In the genomic region with DNA sequence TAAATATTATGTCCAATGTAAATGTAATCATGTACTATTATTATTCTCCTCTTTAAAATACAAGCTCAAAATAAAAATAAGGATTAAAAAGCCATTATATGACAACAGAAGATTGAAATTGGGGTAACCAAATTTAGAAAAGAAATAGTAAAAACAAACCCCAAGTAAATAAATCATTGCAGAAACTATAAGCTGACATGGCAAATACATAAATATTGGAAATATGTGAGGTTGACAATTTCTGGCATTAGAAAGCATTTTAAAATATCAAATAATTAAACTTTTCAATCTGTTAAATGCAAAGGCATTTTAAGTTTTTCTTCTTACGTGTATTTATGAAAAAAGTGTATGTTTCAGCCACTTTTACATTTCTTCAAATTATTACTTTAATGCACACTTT, we compare ENCODE assay signal across 40 cellular contexts.
"Had no signal": no experiment of that assay in that cellular context is flagged by ENCODE, and none has a peak within 500 bp of the region (broad histone marks: within the 10 kb centered on the region; RNA-seq: fewer than 3 reads in every experiment).

No MANE protein-coding gene starts in this region.

- H3K27me3 ChIP-seq: adrenal gland, ascending aorta, body of pancreas, brain microvascular endothelial cell, breast epithelium, cardiac muscle cell had no signal

- H3K27ac ChIP-seq: adrenal gland, ascending aorta, body of pancreas, brain microvascular endothelial cell, breast epithelium, cardiac muscle cell had no signal

- H3K9me3 ChIP-seq: adrenal gland, ascending aorta, body of pancreas, breast epithelium had no signal

- H3K4me1 Mint-ChIP-seq: activated naive CD4-positive, alpha-beta T cell treated with anti-CD3 and anti-CD28 coated beads, Interleukin-2, amount 10 ng/mL, durations not matched to agents 7 days and 5 days; activated naive CD4-positive, alpha-beta T cell treated with anti-CD3 and anti-CD28 coated beads, Interleukin-2, amount 50 U/mL, for 24 hours; activated naive CD8-positive, alpha-beta T cell treated with anti-CD3 and anti-CD28 coated beads for 36 hours; activated naive CD8-positive, alpha-beta T cell treated with anti-CD3 and anti-CD28 coated beads, Interleukin-2, amount 10 ng/mL, durations not matched to agents 7 days and 5 days; activated naive CD8-positive, alpha-beta T cell treated with anti-CD3 and anti-CD28 coated beads, Interleukin-2, amount 50 U/mL, for 24 hours; activated T-helper 17 cell treated with anti-CD3 and anti-CD28 coated beads, Interleukin-2, amount 50 U/mL, for 72 hours; central memory CD8-positive, alpha-beta T cell had no signal

- H3K36me3 ChIP-seq: adrenal gland, ascending aorta, brain microvascular endothelial cell, breast epithelium, cardiac muscle cell had no signal

- FAIRE-seq: astrocyte, bronchial epithelial cell had no signal

- H3K4me3 ChIP-seq: adrenal gland, ascending aorta, body of pancreas, breast epithelium, cardiac muscle cell had no signal

- H3K4me3 Mint-ChIP-seq: activated naive CD4-positive, alpha-beta T cell treated with anti-CD3 and anti-CD28 coated beads for 36 hours; activated naive CD4-positive, alpha-beta T cell treated with anti-CD3 and anti-CD28 coated beads, Interleukin-2, amount 10 ng/mL, durations not matched to agents 7 days and 5 days; activated naive CD4-positive, alpha-beta T cell treated with anti-CD3 and anti-CD28 coated beads, Interleukin-2, amount 50 U/mL, for 24 hours; activated naive CD8-positive, alpha-beta T cell; activated naive CD8-positive, alpha-beta T cell treated with anti-CD3 and anti-CD28 coated beads for 36 hours; activated naive CD8-positive, alpha-beta T cell treated with anti-CD3 and anti-CD28 coated beads, Interleukin-2, amount 10 ng/mL, durations not matched to agents 7 days and 5 days; activated naive CD8-positive, alpha-beta T cell treated with anti-CD3 and anti-CD28 coated beads, Interleukin-2, amount 50 U/mL, for 24 hours; activated T-cell treated with anti-CD3 and anti-CD28 coated beads, Interleukin-2, amount 50 U/mL, for 24 hours; activated T-cell treated with anti-CD3 and anti-CD28 coated beads, Interleukin-2, amount 50 U/mL, for 4 hours; activated T-cell treated with anti-CD3 and anti-CD28 coated beads, Interleukin-2, amount 50 U/mL, for 72 hours; activated T-helper 1 cell treated with anti-CD3 and anti-CD28 coated beads, Interleukin-12 subunit alpha, Interleukin-12 subunit beta, Interleukin-2, Interleukin-4 antibody, amounts not matched to agents 30 ng/mL and 10 ng/mL and 1 ng/mL, durations not matched to agents 14 hours and 24 hours and 36 hours; activated T-helper 17 cell treated with anti-CD3 and anti-CD28 coated beads, Interleukin-2, amount 50 U/mL, for 72 hours; brain; central memory CD8-positive, alpha-beta T cell had no signal

- DNase-seq: activated effector memory CD4-positive, alpha-beta T cell treated with anti-CD3 and anti-CD28 coated beads, Interleukin-2, amount 50 U/mL, for 16 hours; activated effector memory CD4-positive, alpha-beta T cell treated with Interleukin-2 at 50 U/mL for 16 hours; activated gamma-delta T cell; activated gamma-delta T cell treated with Interleukin-2 at 50 U/mL for 16 hours; activated naive CD4-positive, alpha-beta T cell; activated naive CD4-positive, alpha-beta T cell treated with anti-CD3 and anti-CD28 coated beads for 36 hours; activated naive CD4-positive, alpha-beta T cell treated with anti-CD3 and anti-CD28 coated beads, Interleukin-2, amount 10 ng/mL, durations not matched to agents 7 days and 5 days; activated naive CD4-positive, alpha-beta T cell treated with anti-CD3 and anti-CD28 coated beads, Interleukin-2, amount 50 U/mL, for 16 hours; activated naive CD4-positive, alpha-beta T cell treated with Interleukin-2 at 50 U/mL for 16 hours; activated naive CD8-positive, alpha-beta T cell treated with anti-CD3 and anti-CD28 coated beads for 36 hours; activated naive CD8-positive, alpha-beta T cell treated with anti-CD3 and anti-CD28 coated beads, Interleukin-2, amount 10 ng/mL, durations not matched to agents 7 days and 5 days; activated naive CD8-positive, alpha-beta T cell treated with anti-CD3 and anti-CD28 coated beads, Interleukin-2, amount 50 U/mL, for 24 hours; activated T-cell treated with anti-CD3 and anti-CD28 coated beads, Interleukin-2, amount 50 U/mL, for 1 hour; activated T-cell treated with anti-CD3 and anti-CD28 coated beads, Interleukin-2, amount 50 U/mL, for 24 hours; activated T-cell treated with anti-CD3 and anti-CD28 coated beads, Interleukin-2, amount 50 U/mL, for 4 hours; activated T-cell treated with anti-CD3 and anti-CD28 coated beads, Interleukin-2, amount 50 U/mL, for 48 hours; activated T-cell treated with anti-CD3 and anti-CD28 coated beads, Interleukin-2, amount 50 U/mL, for 72 hours; adrenal gland; amniotic stem cell; amygdala; anterior cingulate cortex; aorta; body of pancreas; brain microvascular endothelial cell; caudate nucleus; central memory CD4-positive, alpha-beta T cell; cerebellar nuclear complex had no signal

- H3K36me3 Mint-ChIP-seq: activated naive CD4-positive, alpha-beta T cell treated with anti-CD3 and anti-CD28 coated beads, Interleukin-2, amount 10 ng/mL, durations not matched to agents 7 days and 5 days; activated naive CD4-positive, alpha-beta T cell treated with anti-CD3 and anti-CD28 coated beads, Interleukin-2, amount 50 U/mL, for 24 hours; activated naive CD4-positive, alpha-beta T cell treated with anti-CD3 and anti-CD28 coated beads, Interleukin-2, amount 50 U/mL, for 72 hours; activated naive CD8-positive, alpha-beta T cell; activated naive CD8-positive, alpha-beta T cell treated with anti-CD3 and anti-CD28 coated beads for 36 hours; activated naive CD8-positive, alpha-beta T cell treated with anti-CD3 and anti-CD28 coated beads, Interleukin-2, amount 10 ng/mL, durations not matched to agents 7 days and 5 days; brain had no signal

- ATAC-seq: activated naive CD4-positive, alpha-beta T cell treated with anti-CD3 and anti-CD28 coated beads, Interleukin-2, amount 50 U/mL, for 72 hours; activated naive CD8-positive, alpha-beta T cell treated with anti-CD3 and anti-CD28 coated beads, Interleukin-2, amount 50 U/mL, for 24 hours; activated T-cell treated with anti-CD3 and anti-CD28 coated beads, Interleukin-2, amount 50 U/mL, for 4 hours; activated T-cell treated with anti-CD3 and anti-CD28 coated beads, Interleukin-2, amount 50 U/mL, for 72 hours; activated T-helper 17 cell treated with anti-CD3 and anti-CD28 coated beads, Interleukin-2, amount 50 U/mL, for 72 hours; body of pancreas had no signal

- H3K4me1 ChIP-seq: adrenal gland, ascending aorta, body of pancreas, breast epithelium had no signal

- H3K27ac Mint-ChIP-seq: activated naive CD4-positive, alpha-beta T cell treated with anti-CD3 and anti-CD28 coated beads for 36 hours; activated naive CD4-positive, alpha-beta T cell treated with anti-CD3 and anti-CD28 coated beads, Interleukin-2, amount 10 ng/mL, durations not matched to agents 7 days and 5 days; activated naive CD4-positive, alpha-beta T cell treated with anti-CD3 and anti-CD28 coated beads, Interleukin-2, amount 50 U/mL, for 24 hours; activated naive CD4-positive, alpha-beta T cell treated with anti-CD3 and anti-CD28 coated beads, Interleukin-2, amount 50 U/mL, for 72 hours; activated naive CD8-positive, alpha-beta T cell; activated naive CD8-positive, alpha-beta T cell treated with anti-CD3 and anti-CD28 coated beads for 36 hours; activated naive CD8-positive, alpha-beta T cell treated with anti-CD3 and anti-CD28 coated beads, Interleukin-2, amount 10 ng/mL, durations not matched to agents 7 days and 5 days; activated naive CD8-positive, alpha-beta T cell treated with anti-CD3 and anti-CD28 coated beads, Interleukin-2, amount 50 U/mL, for 24 hours; activated T-cell treated with anti-CD3 and anti-CD28 coated beads, Interleukin-2, amount 50 U/mL, for 24 hours; activated T-cell treated with anti-CD3 and anti-CD28 coated beads, Interleukin-2, amount 50 U/mL, for 72 hours; activated T-helper 1 cell treated with anti-CD3 and anti-CD28 coated beads, Interleukin-12 subunit alpha, Interleukin-12 subunit beta, Interleukin-2, Interleukin-4 antibody, amounts not matched to agents 30 ng/mL and 10 ng/mL and 1 ng/mL, durations not matched to agents 14 hours and 24 hours and 36 hours; activated T-helper 17 cell treated with anti-CD3 and anti-CD28 coated beads, Interleukin-2, amount 50 U/mL, for 72 hours; activated T-helper 2 cell treated with anti-CD3 and anti-CD28 coated beads, Interferon-gamma antibody, Interleukin-2, Interleukin-4, amounts not matched to agents 10 μg/mL and 5 μg/mL and 100 μg/mL, durations not matched to agents 14 hours and 24 hours and 36 hours; brain had no signal

- H3K9me3 Mint-ChIP-seq: activated naive CD8-positive, alpha-beta T cell treated with anti-CD3 and anti-CD28 coated beads for 36 hours had no signal

- H3K27me3 Mint-ChIP-seq: activated naive CD4-positive, alpha-beta T cell treated with anti-CD3 and anti-CD28 coated beads, Interleukin-2, amount 10 ng/mL, durations not matched to agents 7 days and 5 days; activated naive CD4-positive, alpha-beta T cell treated with anti-CD3 and anti-CD28 coated beads, Interleukin-2, amount 50 U/mL, for 24 hours; activated naive CD8-positive, alpha-beta T cell treated with anti-CD3 and anti-CD28 coated beads for 36 hours; activated naive CD8-positive, alpha-beta T cell treated with anti-CD3 and anti-CD28 coated beads, Interleukin-2, amount 10 ng/mL, durations not matched to agents 7 days and 5 days; activated naive CD8-positive, alpha-beta T cell treated with anti-CD3 and anti-CD28 coated beads, Interleukin-2, amount 50 U/mL, for 24 hours; activated T-cell treated with anti-CD3 and anti-CD28 coated beads, Interleukin-2, amount 50 U/mL, for 24 hours; activated T-helper 17 cell treated with anti-CD3 and anti-CD28 coated beads, Interleukin-2, amount 50 U/mL, for 72 hours; brain; central memory CD8-positive, alpha-beta T cell had no signal
